ENCODE assay signal across 8 cellular contexts in the genomic region with DNA sequence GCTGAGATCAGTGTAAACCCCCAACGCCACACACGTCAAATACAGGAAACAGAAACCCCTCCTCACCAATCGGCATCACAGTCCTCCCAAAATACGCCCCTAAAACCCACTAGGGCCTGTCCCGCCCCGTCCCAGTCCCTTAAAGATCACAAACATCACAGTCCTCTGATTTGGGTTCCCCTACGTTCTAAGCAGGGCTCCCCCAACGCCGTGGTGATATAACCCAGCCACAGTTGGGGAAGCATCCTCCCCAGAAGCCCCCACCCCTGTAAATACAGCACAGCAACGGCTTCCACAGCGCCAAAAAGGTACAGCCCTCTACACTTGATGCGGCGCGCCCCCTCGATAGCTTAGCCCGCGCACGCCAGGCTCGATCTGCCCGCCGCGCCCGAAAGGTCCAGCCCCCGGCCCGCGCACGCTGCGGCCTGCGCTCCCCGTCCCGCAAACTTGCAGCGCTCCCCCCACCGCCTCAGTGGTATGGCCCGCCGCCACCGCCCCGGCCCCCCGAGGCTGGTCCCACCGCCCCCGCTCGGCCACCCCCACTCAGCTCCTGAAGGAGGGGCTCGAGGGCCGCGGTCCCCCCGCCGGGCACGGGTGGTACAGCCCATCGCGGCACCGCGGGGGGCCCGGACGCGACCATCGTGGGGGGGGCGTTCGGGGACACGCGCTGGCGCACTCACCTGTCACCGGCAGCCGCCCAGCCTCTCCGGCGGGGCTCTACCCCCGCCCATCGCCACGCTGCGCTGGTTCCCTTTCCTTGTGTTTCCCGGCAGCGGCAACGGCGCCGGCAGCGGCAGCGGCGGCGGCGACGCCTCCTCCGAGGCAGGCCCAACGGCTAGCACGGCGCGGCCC. TPM values are rescaled to one million over a fixed set of nuclear protein-coding genes. Genes with fewer than 3 reads are reported as not detected.
DNase-seq lines count a peak whose midpoint lies in the region; TF ChIP-seq lines count a peak whose summit lies in the region.

AKT2 (minus strand) TSS at position 845 of the 852 bp plus-strand sequence. CDS start 20,078 bp downstream, outside the sequence.

- no peaks in the 10 kb centered on the region for H3K36me3 ChIP-seq in colonic mucosa
- H3K36me3 ChIP-seq in liver (ENCODE audit: control insufficient read depth in 4 of 4, insufficient read depth in 3 of 4, low read depth in 1 of 4, low read length in 3 of 4): no peaks in the 10 kb centered on the region

- TF ChIP-seq CTCF in GM12875 (IDR thresholded peaks at IDR 0.05; ENCODE audit: borderline replicate concordance, insufficient read depth, low read depth, low read length): no peak
- no peak for TF ChIP-seq CTCF in colonic mucosa (IDR thresholded peaks at IDR 0.05)
- no peak for TF ChIP-seq CTCF in liver (IDR thresholded peaks at IDR 0.05; ENCODE audit: low read depth, low read length, missing input control)

- no peaks in the 10 kb centered on the region for H3K9me3 ChIP-seq in colonic mucosa
- H3K9me3 ChIP-seq in liver (ENCODE audit: control insufficient read depth in 4 of 4, low read length in 3 of 4): no peaks in the 10 kb centered on the region

- H3K27ac ChIP-seq in colonic mucosa (peak within 1 kb of the TSS; percentile 79), liver (ENCODE audit: low read depth in 1 of 2, low read length in 2 of 2) (peak within 1 kb of the TSS; percentile 92 to 93)

- CTCF ChIA-PET in HEK293T (lab: Yijun Ruan, JAX): no interaction called here

- peak; percentile 76 for DNase-seq in HEK293T (ENCODE audit: extremely low spot score)
- peak; percentile 89 for DNase-seq in NCI-H146 (lab: John Stamatoyannopoulos, UW)
- peak; percentile 21 to 38 for DNase-seq in activated CD4-positive, alpha-beta T cell treated with anti-CD3 and anti-CD28 coated beads for 24 hours (ENCODE audit: low read depth in 2 of 2)
- DNase-seq in colonic mucosa: no peak
- DNase-seq in stimulated activated CD4-positive, alpha-beta T cell treated with anti-CD3 and anti-CD28 coated beads, Interleukin-4, amount 100 ng/mL, for 24 hours: peak; percentile 71
- DNase-seq in AML-193 (lab: John Stamatoyannopoulos, UW): no peak

- peak within 1 kb of the TSS; percentile 89 to 98 for H3K9ac ChIP-seq in colonic mucosa (ENCODE audit: low read depth in 2 of 2, low read length in 2 of 2)
- peak within 1 kb of the TSS; percentile 76 to 96 for H3K9ac ChIP-seq in liver (ENCODE audit: low read depth in 1 of 2, low read length in 2 of 2)

- WGBS in liver: under 1% methylated on average over 84 of the region's 84 CpGs

- H3K27me3 ChIP-seq in colonic mucosa (no peaks in the 10 kb centered on the region), liver (ENCODE audit: control insufficient read depth in 4 of 4, insufficient read depth in 4 of 4, low read length in 3 of 4) (no peaks in the 10 kb centered on the region)

- peak within 1 kb of the TSS; percentile 98 for H3K4me3 ChIP-seq in GM12875 (ENCODE audit: low read depth, low read length)
- H3K4me3 ChIP-seq in colonic mucosa: peak within 1 kb of the TSS; percentile 86
- H3K4me3 ChIP-seq in liver (ENCODE audit: low read depth in 1 of 3, low read length in 3 of 3): peak within 1 kb of the TSS; percentile 54 to 89 (median 87)

- H3K4me1 ChIP-seq in colonic mucosa: peaks cover 17% of the 10 kb centered on the region
- peaks cover 19 to 51% (median 42%) of the 10 kb centered on the region in 4 donors for H3K4me1 ChIP-seq in liver (ENCODE audit: control insufficient read depth in 4 of 4, insufficient read depth in 4 of 4, low read length in 3 of 4)

- no peak for TF ChIP-seq RAD21 in liver (IDR thresholded peaks at IDR 0.05)

- POLR2A ChIA-PET in HEK293T (lab: Yijun Ruan, JAX): interaction anchor here (0.6 to 1.8 kb wide), 5 partner anchors 13 to 159 kb away, joined by 3 to 5 read pairs (median 5); partner anchors contain the start of genes C19orf47, PLD3 and SERTAD1

- intact Hi-C loops in colonic mucosa (cut with DNase I): no loop called here

TF ChIP-seq in HEK293T, 16 proteins besides CTCF, POLR2A, EP300 and RAD21:
- TF ChIP-seq BHLHE40 (IDR thresholded peaks at IDR 0.05; ENCODE audit: borderline replicate concordance) (no peak), FOXM1 (IDR thresholded peaks at IDR 0.05; ENCODE audit: borderline replicate concordance) (peak; percentile 92), LEF1 (IDR thresholded peaks at IDR 0.05; ENCODE audit: borderline replicate concordance) (peak; percentile 79; the same call in 1 of the 2 replicates), NFRKB (IDR thresholded peaks at IDR 0.05) (no peak)

TF ChIP-seq in liver, 16 proteins besides CTCF, POLR2A, EP300 and RAD21:
- no peak for TF ChIP-seq YY1 (IDR thresholded peaks at IDR 0.05)

RNA-seq across cellular contexts. Expression of gene AKT2, which starts in this region (rescaled TPM):
- total RNA-seq in colonic mucosa (100 to 1,000 TPM in 1 of 2 donors, 10 to 100 TPM in 1; 95.4 to 119 TPM), liver (100 to 1,000 TPM in 1 of 2 donors, 10 to 100 TPM in 1; 49.6 to 110 TPM)
- 10 to 100 TPM; 23.2 to 71.3 TPM for polyA plus RNA-seq in liver

Comparison
In these comparisons a context has a peak if more than half of its experiments do, and no peak if none do; other contexts are left out.
1. DNase-seq: peak in HEK293T (single experiment), NCI-H146 (single experiment), activated CD4-positive, alpha-beta T cell treated with anti-CD3 and anti-CD28 coated beads for 24 hours (2 of 2) and stimulated activated CD4-positive, alpha-beta T cell treated with anti-CD3 and anti-CD28 coated beads, Interleukin-4, amount 100 ng/mL, for 24 hours (single experiment); none in colonic mucosa (single experiment) and AML-193 (0 of 2).
2. Peak in every context shown above with its lines, with median percentiles within 50 percentile points of each other: H3K4me3 ChIP-seq.